Comparison of ENCODE assay signal across 12 cellular contexts in the genomic region with DNA sequence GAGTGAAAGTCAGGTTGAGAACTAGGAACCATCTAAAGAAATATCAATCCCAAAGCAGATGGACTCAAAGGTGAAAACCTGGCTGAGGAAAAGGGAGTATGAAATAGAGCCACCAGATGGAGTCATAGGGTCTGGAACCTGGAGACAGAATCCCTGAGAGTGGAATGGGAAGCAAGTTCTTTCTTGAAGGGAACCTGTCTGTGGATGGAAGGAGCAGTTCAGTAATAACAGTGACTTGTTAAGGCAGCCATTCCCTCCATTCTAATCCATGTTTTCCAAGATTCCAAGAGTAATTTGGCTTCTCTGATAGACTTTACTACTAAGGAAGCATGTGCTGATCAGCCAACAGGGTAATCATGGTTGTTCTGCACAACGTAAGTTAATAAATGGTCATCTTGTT. TPM values are rescaled to one million over a fixed set of nuclear protein-coding genes. Genes with fewer than 3 reads are reported as not detected.
A peak's percentile ranks its signal among the peaks of the same experiment; 100 is the strongest.
DNase-seq lines count a peak whose midpoint lies in the region; ATAC-seq, FAIRE-seq and TF ChIP-seq lines count a peak whose summit lies in the region.
"Had no signal": no experiment of that assay in that cellular context is flagged by ENCODE, and none has a peak within 500 bp of the region (broad histone marks: within the 10 kb centered on the region; RNA-seq: fewer than 3 reads in every experiment).

No MANE protein-coding gene starts in this region.

- intact Hi-C loops in K562 (cut with micrococcal nuclease), result loop anchor here (1.0 kb wide), 1 partner anchor 67 kb away; no protein-coding TSS in a partner anchor

- no TSS peak for BruUV-seq in K562 (replicated peaks; lab: Mats Ljungman, UMichigan)

- H3K36me3 ChIP-seq in BJ (ENCODE audit: control insufficient read depth, insufficient read depth, low read length) (no peaks in the 10 kb centered on the region), K562 (ENCODE audit: control insufficient read depth, insufficient read depth, low read length) (no peaks in the 10 kb centered on the region), tibial nerve (no peaks in the 10 kb centered on the region)

- H3K9me3 ChIP-seq in K562 (replicated peaks; ENCODE audit: control insufficient read depth, insufficient read depth, low read depth, low read length), result 0 out of 2 replicates have a peak, but pooled peaks cover 6% of the 10 kb centered on the region
- no peaks in the 10 kb centered on the region for H3K9me3 ChIP-seq in tibial nerve

- no peaks in the 10 kb centered on the region for H4K20me1 ChIP-seq in K562 (replicated peaks; ENCODE audit: control insufficient read depth, insufficient read depth, low read length)

- in situ Hi-C loops in K562 (cut with MboI), result no loop called here

- POLR2A ChIA-PET in BJ (lab: Charles Lee), result no interaction called here
- POLR2A ChIA-PET in K562 (lab: Yijun Ruan, JAX), result no interaction called here

- DNase-seq in BJ (ENCODE audit: low read depth) (no peak), HT-29 (ENCODE audit: low spot score) (peak; percentile 43), K562 (ENCODE audit: extremely low read depth in 1 of 4, low spot score in 3 of 4) (peak; percentile 20 to 63 (median 34)), left kidney (ENCODE audit: low read depth, low spot score) (peak; percentile 38), endothelial cell (ENCODE audit: low spot score) (no peak), tibial nerve (ENCODE audit: low spot score in 2 of 2) (no peak)
- no peak for DNase-seq in activated naive CD4-positive, alpha-beta T cell (lab: John Stamatoyannopoulos, UW)
- DNase-seq in activated T-cell treated with anti-CD3 and anti-CD28 coated beads, Interleukin-2, amount 50 U/mL, for 1 hour, result no peak
- DNase-seq: activated CD4-positive, alpha-beta T cell treated with anti-CD3 and anti-CD28 coated beads, Interleukin-2, amount 50 U/mL, for 48 hours; hypothalamus had no signal

- CTCF ChIA-PET in BJ (lab: Yijun Ruan, JAX), result interaction anchor here (1.0 to 1.4 kb wide), 2 partner anchors 66 kb away, joined by 4 to 6 read pairs; no protein-coding TSS in a partner anchor
- CTCF ChIA-PET in K562 (lab: Yijun Ruan, JAX; ENCODE audit: low intra/inter-chr PET ratio), result interaction anchor here (1.4 kb wide), 1 partner anchor 67 kb away, joined by 5 read pairs; no protein-coding TSS in a partner anchor

- peak; percentile 38 for TF ChIP-seq CTCF in BJ (IDR thresholded peaks at IDR 0.05; ENCODE audit: insufficient read depth, low read depth, low read length)
- TF ChIP-seq CTCF in K562 (IDR thresholded peaks at IDR 0.05 in 2 of 3, conservative IDR thresholded peaks at IDR 0.05 in 1 of 3; ENCODE audit: insufficient read depth in 2 of 3, low read depth in 1 of 3, low read length in 3 of 3), result peak; percentile 43 to 60 (median 49); a peak in 4 of 6 replicates
- TF ChIP-seq CTCF in endothelial cell (IDR thresholded peaks at IDR 0.05; ENCODE audit: unreplicated experiment), result no peak
- peak in 1 of 5 experiments; percentile 9 for TF ChIP-seq CTCF in tibial nerve (IDR thresholded peaks at IDR 0.05)

- no peak overlapping the region for H3K9ac ChIP-seq in K562 (ENCODE audit: insufficient read depth in 1 of 2, low read depth in 2 of 2, low read length in 2 of 2)

- no peaks in the 10 kb centered on the region for H3K4me1 Mint-ChIP-seq in endothelial cell (ENCODE audit: unreplicated experiment)
- H3K4me1 Mint-ChIP-seq: brain had no signal

- no peaks in the 10 kb centered on the region for H3K79me2 ChIP-seq in K562 (ENCODE audit: control insufficient read depth, insufficient read depth, low read length)

- no peak overlapping the region for H3K4me2 ChIP-seq in K562 (ENCODE audit: insufficient read depth, low read length)

- TF ChIP-seq POLR2A in K562 (conservative IDR thresholded peaks at IDR 0.05) (no peak), tibial nerve (IDR thresholded peaks at IDR 0.05) (no peak)

- TF ChIP-seq EP300 in K562 (IDR thresholded peaks at IDR 0.05; ENCODE audit: low read length) (no peak; the same call in 1 of the 2 replicates), tibial nerve (IDR thresholded peaks at IDR 0.05) (no peak)

- H3K9me3 Mint-ChIP-seq in endothelial cell (ENCODE audit: unreplicated experiment), result no peaks in the 10 kb centered on the region

- H3K4me1 ChIP-seq in K562 (replicated peaks in 1 of 2; ENCODE audit: control insufficient read depth in 2 of 2, insufficient read depth in 2 of 2, low read length in 2 of 2) (peaks cover 4 to 52% of the 10 kb centered on the region in 2 experiments; a peak in 4 of 5 replicates), tibial nerve (no peaks in the 10 kb centered on the region)

- no peaks in the 10 kb centered on the region for H3K36me3 Mint-ChIP-seq in endothelial cell (ENCODE audit: low read depth, unreplicated experiment)
- H3K36me3 Mint-ChIP-seq: brain had no signal

- no peaks in the 10 kb centered on the region for H3K9me1 ChIP-seq in K562 (ENCODE audit: control insufficient read depth, insufficient read depth, low read length)

- 87% methylated on average over 1 of the region's 1 CpG for WGBS in K562 (ENCODE audit: insufficient coverage, low coverage, missing lambda C conversion rate)
- WGBS in tibial nerve, 2 donors, result 59 to 85% methylated on average over 1 of the region's 1 CpG

- peak overlapping the region; percentile 35 for H2AFZ ChIP-seq in K562 (ENCODE audit: low read depth, low read length)

- H3K4me3 ChIP-seq in BJ (ENCODE audit: low read depth, low read length) (no peak overlapping the region), K562 (no peak overlapping the region), tibial nerve (no peak overlapping the region)

- H3K27ac ChIP-seq in K562 (ENCODE audit: extremely low read depth, low read depth, low read length) (no peak overlapping the region), tibial nerve (no peak overlapping the region)

- no peak overlapping the region for H3K4me3 Mint-ChIP-seq in endothelial cell (ENCODE audit: unreplicated experiment)
- H3K4me3 Mint-ChIP-seq: brain had no signal

- TF ChIP-seq RAD21 in K562 (CRISPR knock-in tag; conservative IDR thresholded peaks at IDR 0.05 in 1 of 2, IDR thresholded peaks at IDR 0.05 in 1 of 2), result peak; percentile 69 to 89

- FAIRE-seq in K562 (lab: Jason Lieb, UNC), result peak; percentile 19
- FAIRE-seq: GM19239 had no signal

- peak; percentile 19; the same call in 2 of the 3 replicates for ATAC-seq in K562

- no peaks in the 10 kb centered on the region for H3K27me3 Mint-ChIP-seq in endothelial cell (ENCODE audit: unreplicated experiment)

- H3K27ac Mint-ChIP-seq in endothelial cell (ENCODE audit: unreplicated experiment), result no peak overlapping the region
- H3K27ac Mint-ChIP-seq: brain had no signal

- H3K27me3 ChIP-seq in BJ (ENCODE audit: control insufficient read depth, insufficient read depth, low read length), result no peaks in the 10 kb centered on the region
- no peaks in the 10 kb centered on the region for H3K27me3 ChIP-seq in K562 (ENCODE audit: control insufficient read depth in 2 of 2, insufficient read depth in 2 of 2, low read length in 2 of 2)
- no peaks in the 10 kb centered on the region for H3K27me3 ChIP-seq in tibial nerve

RNA-seq across cellular contexts. Expression of gene AQP9, which starts 22.5 kb away (rescaled TPM):
- polyA plus RNA-seq in BJ (2011; rRNA removed), result not detected in 2 replicates
- polyA minus RNA-seq in BJ (2011; rRNA and poly(A)+ RNA removed), result not detected in 2 replicates
- not detected in 2 replicates for total RNA-seq in HT-29 (2014; rRNA removed; shearing (Covaris generic))
- 0.32 and 0.81 TPM in 2 replicates for total RNA-seq in K562 (2011; cell fraction: chromatin; rRNA removed; ENCODE audit: low replicate concordance)
- total RNA-seq in K562 (2011; cell fraction: nucleolus; rRNA removed), result 0.17 and 0.39 TPM in 2 replicates
- 0.29 TPM in 1 of 2 replicates, not detected in the other for total RNA-seq in K562 (2011; cell fraction: nucleoplasm; rRNA removed)
- 0.05 TPM in 1 of 2 replicates, not detected in the other for total RNA-seq in K562 (2014; rRNA removed)
- 0.06 TPM in 1 of 2 replicates, not detected in the other for total RNA-seq in K562 (2014; rRNA removed; fragmentation: Illumina TruSeq; extraction: Trizol)
- total RNA-seq in K562 (2015; rRNA removed; fragmentation: Illumina TruSeq; extraction: Trizol), result 0.07 TPM in 1 of 2 replicates, not detected in the other
- total RNA-seq in K562 (2021), result 0.09 TPM in 1 of 2 replicates, not detected in the other
- 0.04 and 0.07 TPM in 2 replicates for polyA plus RNA-seq in K562 (2011; rRNA removed)
- 0.04 TPM in 1 of 2 replicates, not detected in the other for polyA plus RNA-seq in K562 (2011; cell fraction: cytosol; rRNA removed)
- polyA plus RNA-seq in K562 (2011; cell fraction: nucleus; rRNA removed), result 0.20 and 0.31 TPM in 2 replicates
- 0.08 and 0.53 TPM in 2 replicates for polyA plus RNA-seq in K562 (2012)
- polyA plus RNA-seq in K562 (2014; fragmentation: Illumina TruSeq; extraction: Trizol), result not detected in 2 replicates
- under 1 TPM in 1 of 2 experiments, not detected in 1; 0.08 TPM for polyA plus RNA-seq in K562 (2014; fragmentation: Nextera tagmentation; extraction: Ambion mirVana)
- 0.33 TPM in 1 of 2 replicates, not detected in the other for polyA plus RNA-seq in K562 (2014; rRNA removed)
- polyA minus RNA-seq in K562 (2011; rRNA and poly(A)+ RNA removed), result 0.12 TPM in 1 of 2 replicates, not detected in the other
- not detected in 2 replicates for polyA minus RNA-seq in K562 (2011; cell fraction: cytosol; rRNA and poly(A)+ RNA removed)
- not detected in 2 replicates for polyA minus RNA-seq in K562 (2011; cell fraction: nucleus; rRNA and poly(A)+ RNA removed)
- not detected for total RNA-seq in endothelial cell (ENCODE audit: unreplicated experiment)
- total RNA-seq in tibial nerve, result 1 to 10 TPM in 2 of 4 donors, not detected in 2; 1.8 to 3.9 TPM

RNA-seq across cellular contexts. Expression of gene ALDH1A2, which starts 50.2 kb away (rescaled TPM):
- 0.29 and 0.50 TPM in 2 replicates for polyA plus RNA-seq in BJ (2011; rRNA removed)
- not detected in 2 replicates for polyA minus RNA-seq in BJ (2011; rRNA and poly(A)+ RNA removed)
- total RNA-seq in HT-29 (2014; rRNA removed; shearing (Covaris generic)), result 0.25 TPM in 1 of 2 replicates, not detected in the other
- 198 and 216 TPM in 2 replicates for total RNA-seq in K562 (2011; cell fraction: chromatin; rRNA removed; ENCODE audit: low replicate concordance)
- 93.6 and 103 TPM in 2 replicates for total RNA-seq in K562 (2011; cell fraction: nucleolus; rRNA removed)
- total RNA-seq in K562 (2011; cell fraction: nucleoplasm; rRNA removed), result 137 and 198 TPM in 2 replicates
- total RNA-seq in K562 (2014; rRNA removed), result 231 and 291 TPM in 2 replicates
- 333 and 354 TPM in 2 replicates for total RNA-seq in K562 (2014; rRNA removed; fragmentation: Illumina TruSeq; extraction: Trizol)
- 328 and 338 TPM in 2 replicates for total RNA-seq in K562 (2015; rRNA removed; fragmentation: Illumina TruSeq; extraction: Trizol)
- 393 and 398 TPM in 2 replicates for total RNA-seq in K562 (2021)
- 357 and 368 TPM in 2 replicates for polyA plus RNA-seq in K562 (2011; rRNA removed)
- 230 and 238 TPM in 2 replicates for polyA plus RNA-seq in K562 (2011; cell fraction: cytosol; rRNA removed)
- 194 and 196 TPM in 2 replicates for polyA plus RNA-seq in K562 (2011; cell fraction: nucleus; rRNA removed)
- polyA plus RNA-seq in K562 (2012), result 303 and 340 TPM in 2 replicates
- 310 and 328 TPM in 2 replicates for polyA plus RNA-seq in K562 (2014; fragmentation: Illumina TruSeq; extraction: Trizol)
- 100 to 1,000 TPM; 115 to 185 TPM for polyA plus RNA-seq in K562 (2014; fragmentation: Nextera tagmentation; extraction: Ambion mirVana)
- polyA plus RNA-seq in K562 (2014; rRNA removed), result 347 and 404 TPM in 2 replicates
- polyA minus RNA-seq in K562 (2011; rRNA and poly(A)+ RNA removed), result 402 and 407 TPM in 2 replicates
- polyA minus RNA-seq in K562 (2011; cell fraction: cytosol; rRNA and poly(A)+ RNA removed), result 228 and 368 TPM in 2 replicates
- 133 and 189 TPM in 2 replicates for polyA minus RNA-seq in K562 (2011; cell fraction: nucleus; rRNA and poly(A)+ RNA removed)
- 2.6 TPM for total RNA-seq in endothelial cell (ENCODE audit: unreplicated experiment)
- 10 to 100 TPM in 3 of 4 donors, 1 to 10 TPM in 1; 8.0 to 24.3 (median 13.9) TPM for total RNA-seq in tibial nerve

Comparison
In these comparisons a context has a peak if more than half of its experiments do, and no peak if none do; other contexts are left out.
1. DNase-seq: peak in HT-29 (single experiment), K562 (4 of 4) and left kidney (single experiment); none in BJ (single experiment), activated naive CD4-positive, alpha-beta T cell (0 of 4), endothelial cell (single experiment), activated T-cell treated with anti-CD3 and anti-CD28 coated beads, Interleukin-2, amount 50 U/mL, for 1 hour (single experiment) and tibial nerve (0 of 2).